In the genomic region with DNA sequence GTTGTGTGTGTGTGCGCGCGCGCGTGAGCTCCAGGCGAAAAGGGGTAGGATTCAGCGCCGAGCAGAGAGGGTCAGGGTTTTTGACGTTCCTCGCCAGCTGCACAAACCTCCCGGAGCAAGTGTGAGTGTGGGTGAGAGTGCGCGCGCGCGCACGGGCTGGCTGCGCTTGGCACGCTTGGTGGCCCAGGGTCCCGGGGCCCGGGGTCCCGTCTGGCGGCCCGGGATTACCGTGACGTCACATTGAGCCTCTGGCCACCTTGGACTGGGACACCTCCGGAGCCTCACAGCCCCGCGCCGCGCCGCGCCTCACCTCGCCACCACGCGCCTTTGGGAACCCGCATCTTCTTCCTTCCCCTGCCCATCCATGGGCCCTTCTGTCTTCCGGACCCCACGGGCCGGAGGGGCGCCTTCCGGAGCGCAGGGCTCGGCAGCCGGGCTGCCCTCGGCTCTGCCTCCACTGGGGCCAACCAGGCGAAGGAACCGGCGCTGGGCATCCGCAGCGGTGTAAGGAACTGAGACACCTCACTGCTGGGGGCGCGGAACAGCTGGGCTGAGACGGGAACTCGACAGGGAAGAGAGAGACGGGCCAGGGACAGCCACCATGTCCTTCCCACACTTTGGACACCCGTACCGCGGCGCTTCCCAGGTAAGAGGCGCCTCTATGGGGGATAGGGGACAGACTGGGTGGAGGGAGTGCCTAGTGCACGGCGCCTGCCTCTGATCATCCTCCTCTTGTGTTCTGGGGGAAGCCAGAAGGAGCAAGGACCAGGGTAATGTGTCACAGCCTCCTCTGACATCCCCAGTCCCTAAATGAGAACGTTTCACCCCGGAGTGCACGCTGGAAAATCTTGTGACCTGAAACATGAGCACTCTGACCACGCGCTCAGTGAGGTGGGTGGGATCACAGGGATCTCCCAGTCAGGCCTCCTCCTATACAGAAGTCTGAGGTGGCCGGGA, we compare ENCODE assay signal across 13 cellular contexts. TPM values are rescaled to one million over a fixed set of nuclear protein-coding genes. Genes with fewer than 3 reads are reported as not detected.
DNase-seq lines count a peak whose midpoint lies in the region; TF ChIP-seq lines count a peak whose summit lies in the region.
"Had no signal": no experiment of that assay in that cellular context is flagged by ENCODE, and none has a peak within 500 bp of the region (broad histone marks: within the 10 kb centered on the region; RNA-seq: fewer than 3 reads in every experiment).

No MANE protein-coding gene starts in this region.

- no peaks in the 10 kb centered on the region for H3K36me3 ChIP-seq in HAP-1 (replicated peaks)
- H3K36me3 ChIP-seq in brain microvascular endothelial cell (replicated peaks): no peaks in the 10 kb centered on the region
- H3K36me3 ChIP-seq: neutrophil, transverse colon had no signal

- peak overlapping the region in 19 of 21 experiments; percentile 0 to 88 (median 72) for H3K27ac ChIP-seq in skin epidermis
- no peak overlapping the region for H3K27ac ChIP-seq in brain microvascular endothelial cell
- H3K27ac ChIP-seq: neutrophil, transverse colon had no signal

- H3K4me3 ChIP-seq in HAP-1 (peak overlapping the region; percentile 18), skin epidermis (peak overlapping the region; percentile 4 to 54 (median 36)), brain microvascular endothelial cell (ENCODE audit: low read depth, low read length) (no peak overlapping the region)
- H3K4me3 ChIP-seq: transverse colon had no signal

- POLR2A ChIA-PET in MCF 10A (lab: Yijun Ruan, JAX): no interaction called here

- CTCF ChIA-PET in MCF 10A (lab: Yijun Ruan, JAX): interaction anchor here (1.0 to 1.1 kb wide), 3 partner anchors 12 to 59 kb away, joined by 3 to 5 read pairs (median 4); no protein-coding TSS in a partner anchor

- peak overlapping the region; percentile 29 for H3K4me3 Mint-ChIP-seq in MCF 10A (ENCODE audit: unreplicated experiment)

- H3K4me1 Mint-ChIP-seq in MCF 10A (ENCODE audit: insufficient read depth, unreplicated experiment): peaks cover 12% of the 10 kb centered on the region

- no peaks in the 10 kb centered on the region for H3K9me3 ChIP-seq in HAP-1
- H3K9me3 ChIP-seq: neutrophil, transverse colon had no signal

- H3K27me3 Mint-ChIP-seq in MCF 10A (ENCODE audit: insufficient read depth, unreplicated experiment): peaks cover 49% of the 10 kb centered on the region

- H3K9me3 Mint-ChIP-seq in MCF 10A (ENCODE audit: unreplicated experiment): no peaks in the 10 kb centered on the region

- no peaks in the 10 kb centered on the region for H3K4me1 ChIP-seq in HAP-1
- H3K4me1 ChIP-seq: transverse colon had no signal

- H3K27me3 ChIP-seq in HAP-1 (ENCODE audit: low read depth): peaks cover 9% of the 10 kb centered on the region
- peaks cover 54% of the 10 kb centered on the region for H3K27me3 ChIP-seq in brain microvascular endothelial cell (replicated peaks)

- H3K36me3 Mint-ChIP-seq in MCF 10A (ENCODE audit: insufficient read depth, unreplicated experiment): no peaks in the 10 kb centered on the region

- DNase-seq in HAP-1 (ENCODE audit: low spot score in 2 of 2) (peak in 1 of 2 experiments; percentile 26), MCF 10A (ENCODE audit: unreplicated experiment) (no peak), kidney tubule cell (ENCODE audit: low spot score) (peak; percentile 18), brain microvascular endothelial cell (no peak), T-helper 2 cell (no peak), DMS79 (lab: John Stamatoyannopoulos, UW) (no peak)
- DNase-seq in activated naive CD4-positive, alpha-beta T cell (lab: John Stamatoyannopoulos, UW): no peak
- DNase-seq: activated CD8-positive, alpha-beta memory T cell treated with anti-CD3 and anti-CD28 coated beads, Interleukin-2, amount 50 U/mL, for 48 hours; T-helper 9 cell; transverse colon had no signal

- intact Hi-C loops in MCF 10A (cut with micrococcal nuclease): no loop called here

- in situ Hi-C loops in HAP-1 (cut with MboI; ENCODE audit: low sequenced_read_pairs): no loop called here
- in situ Hi-C loops in brain microvascular endothelial cell (cut with HindIII; ENCODE audit: low pct_ligation_motif_present, low sequenced_read_pairs): no loop called here

- TF ChIP-seq CTCF in MCF 10A (IDR thresholded peaks at IDR 0.05; ENCODE audit: unreplicated experiment) (no peak), brain microvascular endothelial cell (IDR thresholded peaks at IDR 0.05; ENCODE audit: low read depth, low read length, missing control alignments) (no peak)

- no TSS peak for BruUV-seq in MCF 10A (replicated peaks; lab: Mats Ljungman, UMichigan)

- H3K27ac Mint-ChIP-seq in MCF 10A (ENCODE audit: low read depth, unreplicated experiment): no peak overlapping the region

RNA-seq across cellular contexts. Expression of gene IRX6, which starts 0.8 kb away (rescaled TPM):
- total RNA-seq in MCF 10A (2022): not detected in 2 replicates
- total RNA-seq: bronchial epithelial cell had no signal
